Comparison of ENCODE assay signal across 1 cellular context in the genomic region with DNA sequence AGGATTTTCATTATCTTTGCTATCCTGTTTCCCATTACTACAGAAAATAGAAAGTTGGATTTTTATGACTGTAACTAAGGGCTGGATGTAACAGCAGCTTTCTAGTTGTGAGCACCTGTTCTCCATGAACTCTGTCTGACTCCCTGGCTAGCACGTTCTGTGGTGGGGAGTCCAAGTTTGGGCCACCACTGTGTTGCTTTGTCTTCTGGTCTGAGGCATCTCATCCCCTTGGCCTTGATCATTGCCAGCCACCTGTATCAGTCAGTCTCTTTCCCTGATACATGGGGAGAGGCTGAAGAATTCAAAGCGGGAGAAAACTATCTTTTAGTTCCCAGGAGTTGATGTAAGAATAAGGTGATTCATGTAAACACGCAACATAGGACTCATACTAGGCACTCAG.
TF ChIP-seq lines count a peak whose summit lies in the region.

No MANE protein-coding gene starts in this region.

TF ChIP-seq in HCT116, 20 proteins besides CTCF, POLR2A, EP300 and RAD21 (continued from another document):
- TF ChIP-seq, protein P1, sequence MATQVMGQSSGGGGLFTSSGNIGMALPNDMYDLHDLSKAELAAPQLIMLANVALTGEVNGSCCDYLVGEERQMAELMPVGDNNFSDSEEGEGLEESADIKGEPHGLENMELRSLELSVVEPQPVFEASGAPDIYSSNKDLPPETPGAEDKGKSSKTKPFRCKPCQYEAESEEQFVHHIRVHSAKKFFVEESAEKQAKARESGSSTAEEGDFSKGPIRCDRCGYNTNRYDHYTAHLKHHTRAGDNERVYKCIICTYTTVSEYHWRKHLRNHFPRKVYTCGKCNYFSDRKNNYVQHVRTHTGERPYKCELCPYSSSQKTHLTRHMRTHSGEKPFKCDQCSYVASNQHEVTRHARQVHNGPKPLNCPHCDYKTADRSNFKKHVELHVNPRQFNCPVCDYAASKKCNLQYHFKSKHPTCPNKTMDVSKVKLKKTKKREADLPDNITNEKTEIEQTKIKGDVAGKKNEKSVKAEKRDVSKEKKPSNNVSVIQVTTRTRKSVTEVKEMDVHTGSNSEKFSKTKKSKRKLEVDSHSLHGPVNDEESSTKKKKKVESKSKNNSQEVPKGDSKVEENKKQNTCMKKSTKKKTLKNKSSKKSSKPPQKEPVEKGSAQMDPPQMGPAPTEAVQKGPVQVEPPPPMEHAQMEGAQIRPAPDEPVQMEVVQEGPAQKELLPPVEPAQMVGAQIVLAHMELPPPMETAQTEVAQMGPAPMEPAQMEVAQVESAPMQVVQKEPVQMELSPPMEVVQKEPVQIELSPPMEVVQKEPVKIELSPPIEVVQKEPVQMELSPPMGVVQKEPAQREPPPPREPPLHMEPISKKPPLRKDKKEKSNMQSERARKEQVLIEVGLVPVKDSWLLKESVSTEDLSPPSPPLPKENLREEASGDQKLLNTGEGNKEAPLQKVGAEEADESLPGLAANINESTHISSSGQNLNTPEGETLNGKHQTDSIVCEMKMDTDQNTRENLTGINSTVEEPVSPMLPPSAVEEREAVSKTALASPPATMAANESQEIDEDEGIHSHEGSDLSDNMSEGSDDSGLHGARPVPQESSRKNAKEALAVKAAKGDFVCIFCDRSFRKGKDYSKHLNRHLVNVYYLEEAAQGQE (IDR thresholded peaks at IDR 0.05; ENCODE audit: low read depth) = no peak
- no peak for TF ChIP-seq SP1 (IDR thresholded peaks at IDR 0.05; ENCODE audit: low read depth)
- no peak for TF ChIP-seq CEBPB (IDR thresholded peaks at IDR 0.05; ENCODE audit: low read depth)
- no peak for TF ChIP-seq TCF7L2 (IDR thresholded peaks at IDR 0.05; ENCODE audit: borderline replicate concordance, extremely low read depth, insufficient read depth, insufficient read length)
- no peak for TF ChIP-seq ZNF274 (IDR thresholded peaks at IDR 0.05; ENCODE audit: low read depth, low read length)
- TF ChIP-seq EZH2 (IDR thresholded peaks at IDR 0.05) = no peak
- TF ChIP-seq SRF (IDR thresholded peaks at IDR 0.05; ENCODE audit: low read depth) = no peak
- TF ChIP-seq, protein P2, sequence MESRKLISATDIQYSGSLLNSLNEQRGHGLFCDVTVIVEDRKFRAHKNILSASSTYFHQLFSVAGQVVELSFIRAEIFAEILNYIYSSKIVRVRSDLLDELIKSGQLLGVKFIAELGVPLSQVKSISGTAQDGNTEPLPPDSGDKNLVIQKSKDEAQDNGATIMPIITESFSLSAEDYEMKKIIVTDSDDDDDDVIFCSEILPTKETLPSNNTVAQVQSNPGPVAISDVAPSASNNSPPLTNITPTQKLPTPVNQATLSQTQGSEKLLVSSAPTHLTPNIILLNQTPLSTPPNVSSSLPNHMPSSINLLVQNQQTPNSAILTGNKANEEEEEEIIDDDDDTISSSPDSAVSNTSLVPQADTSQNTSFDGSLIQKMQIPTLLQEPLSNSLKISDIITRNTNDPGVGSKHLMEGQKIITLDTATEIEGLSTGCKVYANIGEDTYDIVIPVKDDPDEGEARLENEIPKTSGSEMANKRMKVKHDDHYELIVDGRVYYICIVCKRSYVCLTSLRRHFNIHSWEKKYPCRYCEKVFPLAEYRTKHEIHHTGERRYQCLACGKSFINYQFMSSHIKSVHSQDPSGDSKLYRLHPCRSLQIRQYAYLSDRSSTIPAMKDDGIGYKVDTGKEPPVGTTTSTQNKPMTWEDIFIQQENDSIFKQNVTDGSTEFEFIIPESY (IDR thresholded peaks at IDR 0.05; ENCODE audit: extremely low read depth, insufficient replicate concordance, low read length) = no peak
- no peak for TF ChIP-seq CBX3 (IDR thresholded peaks at IDR 0.05; ENCODE audit: low read depth)
- TF ChIP-seq, protein P3, sequence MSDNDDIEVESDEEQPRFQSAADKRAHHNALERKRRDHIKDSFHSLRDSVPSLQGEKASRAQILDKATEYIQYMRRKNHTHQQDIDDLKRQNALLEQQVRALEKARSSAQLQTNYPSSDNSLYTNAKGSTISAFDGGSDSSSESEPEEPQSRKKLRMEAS (IDR thresholded peaks at IDR 0.05) = no peak
